ENCODE assay signal across 24 cellular contexts in genomic region chr2:57209799-57210198, GRCh38.
"Had no signal": no experiment of that assay in that cellular context is flagged by ENCODE, and none has a peak within 500 bp of the region (broad histone marks: within the 10 kb centered on the region; RNA-seq: fewer than 3 reads in every experiment).

No MANE protein-coding gene starts in this region.

- H3K9me3 ChIP-seq: colonic mucosa, esophagus squamous epithelium, gastroesophageal sphincter had no signal

- H3K27me3 ChIP-seq: colonic mucosa, esophagus squamous epithelium, gastroesophageal sphincter, heart right ventricle, left lung had no signal

- H3K4me3 ChIP-seq: colonic mucosa, esophagus squamous epithelium, gastroesophageal sphincter, heart right ventricle, left lung, lower lobe of right lung, mucosa of descending colon had no signal

- H3K27ac Mint-ChIP-seq: dendritic cell treated with granulocyte-macrophage colony-stimulating factor and Interleukin-4, amounts not matched to agents 40 ng/mL and 50 ng/mL, for 4 days; effector memory CD8-positive, alpha-beta T cell; endodermal cell; mesothelial cell of epicardium had no signal

- H3K4me3 Mint-ChIP-seq: dendritic cell treated with granulocyte-macrophage colony-stimulating factor and Interleukin-4, amounts not matched to agents 40 ng/mL and 50 ng/mL, for 4 days; effector memory CD8-positive, alpha-beta T cell; endodermal cell; mesothelial cell of epicardium; naive B cell had no signal

- DNase-seq: colonic mucosa; cortex of kidney; effector CD8-positive, alpha-beta T cell; effector memory CD8-positive, alpha-beta T cell; endodermal cell; erythroblast; esophagus squamous epithelium; foreskin fibroblast; glutamatergic neuron; head of caudate nucleus; heart right ventricle; hippocampal formation; left cardiac atrium; left lung; left ventricle myocardium superior; lower lobe of right lung; mesenchymal stem cell; mucosa of descending colon; naive B cell had no signal

- H3K9me3 Mint-ChIP-seq: endodermal cell had no signal

- H3K27ac ChIP-seq: colonic mucosa, epithelial cell of prostate, esophagus squamous epithelium, gastroesophageal sphincter, left lung, lower lobe of right lung had no signal

- ATAC-seq: effector memory CD8-positive, alpha-beta T cell; esophagus mucosa; gastroesophageal sphincter; heart right ventricle; left cardiac atrium; left lung; left ventricle myocardium superior; lower lobe of right lung; mucosa of descending colon had no signal

- H3K36me3 ChIP-seq: colonic mucosa, esophagus squamous epithelium, gastroesophageal sphincter, heart right ventricle, left lung, lower lobe of right lung had no signal

- H3K4me1 Mint-ChIP-seq: endodermal cell, mesothelial cell of epicardium, naive B cell had no signal

- H3K27me3 Mint-ChIP-seq: dendritic cell treated with granulocyte-macrophage colony-stimulating factor and Interleukin-4, amounts not matched to agents 40 ng/mL and 50 ng/mL, for 4 days; effector memory CD8-positive, alpha-beta T cell; naive B cell had no signal

- H3K36me3 Mint-ChIP-seq: mesothelial cell of epicardium, naive B cell had no signal

- H3K4me1 ChIP-seq: colonic mucosa, esophagus squamous epithelium, gastroesophageal sphincter, left lung, lower lobe of right lung had no signal
